In genomic region chr17:44775136-44775837, GRCh38 we compare ENCODE assay signal across 8 cellular contexts. TPM values are rescaled to one million over a fixed set of nuclear protein-coding genes. Genes with fewer than 3 reads are reported as not detected.
DNase-seq lines count a peak whose midpoint lies in the region; ATAC-seq and TF ChIP-seq lines count a peak whose summit lies in the region.

No MANE protein-coding gene starts in this region.

- peaks cover 12% of the 10 kb centered on the region for H3K4me1 ChIP-seq in PC-3 (ENCODE audit: insufficient read depth, low read length)

- TF ChIP-seq CTCF in PC-3 (conservative IDR thresholded peaks at IDR 0.05; ENCODE audit: low read depth, low read length), result peak; percentile 36; the same call in 1 of the 2 replicates
- peak; percentile 58 for TF ChIP-seq CTCF in natural killer cell (IDR thresholded peaks at IDR 0.05)

- no peaks in the 10 kb centered on the region for H3K9me3 ChIP-seq in PC-3 (ENCODE audit: low read length)

- H3K4me3 Mint-ChIP-seq in natural killer cell, result peak overlapping the region; percentile 91

- H3K4me3 ChIP-seq in Jurkat, Clone E6-1 (ENCODE audit: low read length), result peak overlapping the region; percentile 70
- H3K4me3 ChIP-seq in PC-3 (ENCODE audit: low read length), result peak overlapping the region; percentile 76

- H3K4me2 ChIP-seq in PC-3 (ENCODE audit: low read length), result peak overlapping the region; percentile 95

- H3K36me3 ChIP-seq in PC-3 (ENCODE audit: low read depth, low read length), result no peaks in the 10 kb centered on the region

- no peak overlapping the region for H3K27ac ChIP-seq in PC-3 (ENCODE audit: low read length)

- no peaks in the 10 kb centered on the region for H3F3A ChIP-seq in PC-3 (ENCODE audit: low read length, unreplicated experiment)

- H3K9me3 Mint-ChIP-seq in natural killer cell, result no peaks in the 10 kb centered on the region

- CTCF ChIA-PET in PC-3 (lab: Charles Lee), result interaction anchor here (0.5 to 1.6 kb wide), 12 partner anchors 10 to 567 kb away, joined by 3 to 13 read pairs (median 4); no protein-coding TSS in a partner anchor

- H3K27me3 ChIP-seq in PC-3 (ENCODE audit: low read length), result no peaks in the 10 kb centered on the region

- no peaks in the 10 kb centered on the region for H3K79me2 ChIP-seq in PC-3 (ENCODE audit: low read length)

- peak overlapping the region in 1 of 2 donors; percentile 66 for H3K27ac Mint-ChIP-seq in natural killer cell

- DNase-seq in DMS153 (lab: John Stamatoyannopoulos, UW), result peak; percentile 95
- peak; percentile 98 for DNase-seq in Jurkat, Clone E6-1 (ENCODE audit: low read depth, low spot score)
- peak; percentile 100 for DNase-seq in PC-3
- peak; percentile 94 for DNase-seq in activated T-helper 1 cell treated with Interleukin-2 at 50 U/mL for 16 hours (ENCODE audit: low read depth)
- DNase-seq in fibroblast of gingiva (ENCODE audit: low read depth), result peak; percentile 96
- DNase-seq in natural killer cell, result peak; percentile 82
- DNase-seq in stimulated activated naive CD4-positive, alpha-beta T cell treated with Interleukin-2 at 50 U/mL for 16 hours (lab: John Stamatoyannopoulos, UW), result peak; percentile 98

- H3K27me3 Mint-ChIP-seq in natural killer cell (ENCODE audit: low read depth in 2 of 2), result peaks cover 0 to 7% of the 10 kb centered on the region in 2 donors

- no peaks in the 10 kb centered on the region for H3K36me3 Mint-ChIP-seq in natural killer cell

- peak overlapping the region; percentile 88 for H2AFZ ChIP-seq in PC-3 (ENCODE audit: low read length)

- H3K9me2 ChIP-seq in PC-3 (replicated peaks; ENCODE audit: low read length), result no peaks in the 10 kb centered on the region

- ATAC-seq in GM21576 (IDR thresholded peaks at IDR 0.05; ENCODE audit: unreplicated experiment) (peak; percentile 76), PC-3 (peak; percentile 92), natural killer cell (peak; percentile 87 to 91 (median 91))

- H3K4me1 Mint-ChIP-seq in natural killer cell, result peaks cover 0 to 27% of the 10 kb centered on the region in 2 donors

- peak overlapping the region; percentile 51 for H3K9ac ChIP-seq in PC-3 (ENCODE audit: low read length)

- POLR2A ChIA-PET in PC-3 (lab: Charles Lee; ENCODE audit: unreplicated experiment), result interaction anchor here (0.6 to 0.7 kb wide), 4 partner anchors 70 to 1558 kb away, joined by 3 to 4 read pairs (median 4); no protein-coding TSS in a partner anchor

- H4K20me1 ChIP-seq in PC-3 (ENCODE audit: low read length), result no peaks in the 10 kb centered on the region

- BruUV-seq in PC-3 (replicated peaks; lab: Mats Ljungman, UMichigan), result no TSS peak

- intact Hi-C loops in PC-3 (cut with micrococcal nuclease) (loop anchor here (1.0 to 2.0 kb wide), 3 partner anchors 46 to 103 kb away; no protein-coding TSS in a partner anchor), natural killer cell (cut with micrococcal nuclease) (loop anchor here (1.0 to 5.0 kb wide), 4 partner anchors 90 to 422 kb away; partner anchors contain the start of gene PLCD3)

RNA-seq across cellular contexts. Expression of gene ADAM11, which starts 16.5 kb away (rescaled TPM):
- polyA plus RNA-seq in Jurkat, Clone E6-1 (2012; ENCODE audit: insufficient read depth, insufficient read length), result 6.4 TPM
- 2.7 and 2.9 TPM in 2 replicates for total RNA-seq in PC-3 (2014; rRNA removed)
- under 1 TPM; 0.18 to 0.28 (median 0.28) TPM for total RNA-seq in natural killer cell

RNA-seq across cellular contexts. Expression of gene GJC1, which starts 54.8 kb away (rescaled TPM):
- polyA plus RNA-seq in Jurkat, Clone E6-1 (2012; ENCODE audit: insufficient read depth, insufficient read length), result 17.2 TPM
- total RNA-seq in PC-3 (2014; rRNA removed), result 16.4 and 17.1 TPM in 2 replicates
- under 1 TPM in 1 of 3 donors, not detected in 2; 0.16 TPM for total RNA-seq in natural killer cell

Comparison
In these comparisons a context has a peak if more than half of its experiments do, and no peak if none do; other contexts are left out.
1. RNA of gene GJC1, which starts 54.8 kb away (total RNA-seq): 16.4 to 17.1 TPM in PC-3; 0.16 TPM in natural killer cell; every median in the first group is over 10 times any median in the second.
2. Peak in every context shown above with its lines, with median percentiles within 50 percentile points of each other: DNase-seq and ATAC-seq.